ENCODE assay signal across 1 cellular context in genomic region chr11:67675058-67675747, GRCh38.
TF ChIP-seq lines count a peak whose summit lies in the region.

No MANE protein-coding gene starts in this region.

TF ChIP-seq in K562, 482 proteins besides CTCF, POLR2A, EP300 and RAD21:
- TF ChIP-seq PHTF2 (CRISPR knock-in tag; IDR thresholded peaks at IDR 0.05) (no peak), BCOR (IDR thresholded peaks at IDR 0.05) (peak; percentile 65; the same call in 1 of the 2 replicates), HMBOX1 (IDR thresholded peaks at IDR 0.05) (no peak), ZFP36 (IDR thresholded peaks at IDR 0.05; ENCODE audit: low read depth, low read length, partially characterized antibody) (peak; percentile 54), ZBED1 (IDR thresholded peaks at IDR 0.05) (no peak), OTX1 (CRISPR knock-in tag; IDR thresholded peaks at IDR 0.05) (no peak), IRF9 (tag; IDR thresholded peaks at IDR 0.05) (no peak), RBM25 (IDR thresholded peaks at IDR 0.05; ENCODE audit: low read depth, low read length, severe bottlenecking) (peak; percentile 74)
